ENCODE assay signal across 12 cellular contexts in genomic region chr3:64121750-64122311, GRCh38.
"Had no signal": no experiment of that assay in that cellular context is flagged by ENCODE, and none has a peak within 500 bp of the region (broad histone marks: within the 10 kb centered on the region; RNA-seq: fewer than 3 reads in every experiment).

No MANE protein-coding gene starts in this region.

- H3K36me3 ChIP-seq: colonic mucosa, transverse colon had no signal

- H3K27ac ChIP-seq: colonic mucosa, SJSA1 had no signal

- H3K9me3 ChIP-seq: colonic mucosa, SJSA1, transverse colon had no signal

- H3K4me1 ChIP-seq: colonic mucosa, SJSA1 had no signal

- H3K27me3 ChIP-seq: colonic mucosa, SJSA1, transverse colon had no signal

- DNase-seq: activated CD4-positive, alpha-beta memory T cell treated with anti-CD3 and anti-CD28 coated beads for 36 hours; activated effector memory CD4-positive, alpha-beta T cell treated with anti-CD3 and anti-CD28 coated beads, Interleukin-2, amount 50 U/mL, for 16 hours; activated T-cell treated with anti-CD3 and anti-CD28 coated beads, Interleukin-2, amount 50 U/mL, for 4 hours; amygdala; colonic mucosa; naive thymus-derived CD8-positive, alpha-beta T cell; occipital lobe; stimulated activated CD4-positive, alpha-beta T cell treated with anti-CD3 and anti-CD28 coated beads, Interleukin-15, amount 100 ng/mL, for 24 hours; T-helper 9 cell; transverse colon had no signal

- H3K4me3 ChIP-seq: colonic mucosa, SJSA1, transverse colon had no signal

- ATAC-seq: activated naive CD4-positive, alpha-beta T cell treated with anti-CD3 and anti-CD28 coated beads, Interleukin-2, amount 50 U/mL, for 72 hours; activated T-cell treated with anti-CD3 and anti-CD28 coated beads, Interleukin-2, amount 50 U/mL, for 4 hours; naive thymus-derived CD8-positive, alpha-beta T cell had no signal
